ENCODE assay signal across 8 cellular contexts in the genomic region with DNA sequence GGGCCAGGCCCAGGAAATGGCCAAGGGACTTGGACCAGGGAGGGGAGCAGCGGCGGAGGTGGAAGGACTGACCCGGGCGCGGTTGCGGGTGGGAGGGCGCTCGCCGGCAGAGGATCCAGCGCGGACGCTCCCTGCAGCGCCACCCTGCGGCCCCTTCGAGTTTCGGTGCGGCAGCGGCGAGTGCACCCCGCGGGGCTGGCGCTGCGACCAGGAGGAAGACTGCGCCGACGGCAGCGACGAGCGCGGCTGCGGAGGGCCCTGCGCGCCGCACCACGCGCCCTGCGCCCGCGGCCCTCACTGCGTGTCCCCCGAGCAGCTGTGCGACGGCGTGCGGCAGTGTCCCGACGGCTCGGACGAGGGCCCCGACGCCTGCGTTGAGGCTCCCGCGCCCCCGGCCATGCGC. TPM values are rescaled to one million over a fixed set of nuclear protein-coding genes. Genes with fewer than 3 reads are reported as not detected.
DNase-seq lines count a peak whose midpoint lies in the region; ATAC-seq, FAIRE-seq and TF ChIP-seq lines count a peak whose summit lies in the region.

No MANE protein-coding gene starts in this region.

- peak; percentile 62 for TF ChIP-seq CTCF in SK-N-SH (IDR thresholded peaks at IDR 0.05)

- peak overlapping the region in 1 of 2 donors; percentile 60 for H3K4me3 Mint-ChIP-seq in effector memory CD8-positive, alpha-beta T cell
- no peak overlapping the region for H3K4me3 Mint-ChIP-seq in natural killer cell treated with Interleukin-12 subunit alpha and Interleukin-12 subunit beta and Interleukin-15 and Interleukin-18, amount 100 ng/mL, for 72 hours

- no peaks in the 10 kb centered on the region for H3F3A ChIP-seq in SK-N-SH (replicated peaks; ENCODE audit: insufficient read depth)

- H3K9ac ChIP-seq in SK-N-SH: no peak overlapping the region

- TF ChIP-seq EP300 in SK-N-SH (IDR thresholded peaks at IDR 0.05; ENCODE audit: borderline replicate concordance in 1 of 2, low read depth in 1 of 2, low read length in 1 of 2): no peak

- H3K27me3 Mint-ChIP-seq in effector memory CD8-positive, alpha-beta T cell: peaks cover 30 to 60% of the 10 kb centered on the region in 2 donors
- peaks cover 5 to 14% of the 10 kb centered on the region in 2 donors for H3K27me3 Mint-ChIP-seq in natural killer cell treated with Interleukin-12 subunit alpha and Interleukin-12 subunit beta and Interleukin-15 and Interleukin-18, amount 100 ng/mL, for 72 hours

- H3K36me3 Mint-ChIP-seq in effector memory CD8-positive, alpha-beta T cell (ENCODE audit: insufficient read depth): no peaks in the 10 kb centered on the region
- no peaks in the 10 kb centered on the region for H3K36me3 Mint-ChIP-seq in natural killer cell treated with Interleukin-12 subunit alpha and Interleukin-12 subunit beta and Interleukin-15 and Interleukin-18, amount 100 ng/mL, for 72 hours

- H3K9me2 ChIP-seq in SK-N-SH: no peaks in the 10 kb centered on the region

- TF ChIP-seq RAD21 in SK-N-SH (IDR thresholded peaks at IDR 0.05; ENCODE audit: low read length): peak; percentile 53

- no peaks in the 10 kb centered on the region for H3K4me1 Mint-ChIP-seq in effector memory CD8-positive, alpha-beta T cell (ENCODE audit: low read depth in 2 of 2)
- H3K4me1 Mint-ChIP-seq in natural killer cell treated with Interleukin-12 subunit alpha and Interleukin-12 subunit beta and Interleukin-15 and Interleukin-18, amount 100 ng/mL, for 72 hours (ENCODE audit: low read depth in 2 of 2): no peaks in the 10 kb centered on the region

- peak overlapping the region; percentile 15 to 21; a peak in 2 of 4 replicates for H3K4me3 ChIP-seq in SK-N-SH (ENCODE audit: low read depth in 2 of 2, low read length in 1 of 2)

- H3K27ac Mint-ChIP-seq in effector memory CD8-positive, alpha-beta T cell: no peak overlapping the region
- no peak overlapping the region for H3K27ac Mint-ChIP-seq in natural killer cell treated with Interleukin-12 subunit alpha and Interleukin-12 subunit beta and Interleukin-15 and Interleukin-18, amount 100 ng/mL, for 72 hours

- no peak overlapping the region for H3K27ac ChIP-seq in SK-N-SH (ENCODE audit: low read depth in 2 of 2, low read length in 1 of 2)

- no peaks in the 10 kb centered on the region for H3K9me3 Mint-ChIP-seq in effector memory CD8-positive, alpha-beta T cell
- no peaks in the 10 kb centered on the region for H3K9me3 Mint-ChIP-seq in natural killer cell treated with Interleukin-12 subunit alpha and Interleukin-12 subunit beta and Interleukin-15 and Interleukin-18, amount 100 ng/mL, for 72 hours

- H3K27me3 ChIP-seq in SK-N-SH (ENCODE audit: insufficient read depth): peaks cover 48% of the 10 kb centered on the region

- no peaks in the 10 kb centered on the region for H3K79me2 ChIP-seq in SK-N-SH (ENCODE audit: insufficient read depth)

- peak; percentile 60 for ATAC-seq in effector memory CD8-positive, alpha-beta T cell (replicated peaks)
- ATAC-seq in natural killer cell treated with Interleukin-12 subunit alpha and Interleukin-12 subunit beta and Interleukin-15 and Interleukin-18, amount 100 ng/mL, for 72 hours: peak; percentile 4 to 10
- ATAC-seq in GM18861 (IDR thresholded peaks at IDR 0.05; ENCODE audit: unreplicated experiment) (no peak), GM21447 (IDR thresholded peaks at IDR 0.05; ENCODE audit: unreplicated experiment) (no peak)

- H3K9me3 ChIP-seq in SK-N-SH: no peaks in the 10 kb centered on the region

- DNase-seq in Daoy (ENCODE audit: low read depth): peak; percentile 62
- peak; percentile 92 for DNase-seq in SK-N-SH
- DNase-seq in effector memory CD8-positive, alpha-beta T cell: no peak
- no peak for DNase-seq in natural killer cell treated with Interleukin-12 subunit alpha and Interleukin-12 subunit beta and Interleukin-15 and Interleukin-18, amount 100 ng/mL, for 72 hours (ENCODE audit: low spot score)
- DNase-seq in GM19239 (ENCODE audit: insufficient read length, low spot score): no peak
- no peak for DNase-seq in NCI-H2227 (lab: John Stamatoyannopoulos, UW; ENCODE audit: unreplicated experiment)

- FAIRE-seq in GM19239 (lab: Jason Lieb, UNC): no peak

- WGBS in SK-N-SH (ENCODE audit: low lambda C conversion rate): 3% methylated on average over 13 of the region's 56 CpGs

- POLR2A ChIA-PET in SK-N-SH (lab: Yijun Ruan, JAX): interaction anchor here (1.4 kb wide), 1 partner anchor 18 kb away, joined by 3 read pairs; no protein-coding TSS in a partner anchor

- no peak overlapping the region for H2AFZ ChIP-seq in SK-N-SH (ENCODE audit: low read depth)

- H3K4me1 ChIP-seq in SK-N-SH (ENCODE audit: control insufficient read depth in 1 of 2, insufficient read depth in 2 of 2, low read depth in 1 of 2, low read length in 1 of 2): peaks cover 0 to 32% of the 10 kb centered on the region in 2 experiments; a peak in 1 of 4 replicates

- CTCF ChIA-PET in SK-N-SH (lab: Yijun Ruan, JAX): interaction anchor here (0.6 to 16.9 kb wide), 23 partner anchors 11 to 163 kb away, joined by 3 to 189 read pairs (median 4); a partner anchor contains a TSS

- no peaks in the 10 kb centered on the region for H3K36me3 ChIP-seq in SK-N-SH (replicated peaks in 1 of 2; ENCODE audit: control insufficient read depth in 1 of 2, insufficient read depth in 2 of 2, low read length in 1 of 2)

- H4K20me1 ChIP-seq in SK-N-SH (ENCODE audit: insufficient read depth): no peaks in the 10 kb centered on the region

- no peak overlapping the region for H3K4me2 ChIP-seq in SK-N-SH

TF ChIP-seq in SK-N-SH, 30 proteins besides CTCF, POLR2A, EP300 and RAD21:
- TF ChIP-seq JUND (IDR thresholded peaks at IDR 0.05) (no peak), POLR2AphosphoS5 (IDR thresholded peaks at IDR 0.05; ENCODE audit: low read depth, low read length) (no peak), RCOR1 (IDR thresholded peaks at IDR 0.05; ENCODE audit: low read length) (no peak), ELF1 (IDR thresholded peaks at IDR 0.05) (no peak), NRF1 (IDR thresholded peaks at IDR 0.05; ENCODE audit: low read depth, low read length) (no peak), SMC3 (IDR thresholded peaks at IDR 0.05; ENCODE audit: low read depth, low read length) (peak; percentile 43)

RNA-seq across cellular contexts. Expression of a gene that starts 16.8 kb away (rescaled TPM):
- total RNA-seq in Daoy (2014; rRNA removed; shearing (Covaris generic)): 0.34 and 0.80 TPM in 2 replicates
- 2.6 and 4.1 TPM in 2 replicates for polyA plus RNA-seq in SK-N-SH (2012; rRNA removed)
- 2.1 and 3.1 TPM in 2 replicates for polyA plus RNA-seq in SK-N-SH (2012; cell fraction: cytosol; rRNA removed)
- polyA plus RNA-seq in SK-N-SH (2012; cell fraction: nucleus; rRNA removed): 10.0 and 12.6 TPM in 2 replicates
- under 1 TPM; 0.10 to 0.28 TPM for total RNA-seq in natural killer cell treated with Interleukin-12 subunit alpha and Interleukin-12 subunit beta and Interleukin-15 and Interleukin-18, amount 100 ng/mL, for 72 hours

RNA-seq across cellular contexts. Expression of a gene that starts 48.0 kb away (rescaled TPM):
- total RNA-seq in Daoy (2014; rRNA removed; shearing (Covaris generic)): 2.9 and 3.0 TPM in 2 replicates
- polyA plus RNA-seq in SK-N-SH (2012; rRNA removed): 17.3 and 24.3 TPM in 2 replicates
- polyA plus RNA-seq in SK-N-SH (2012; cell fraction: cytosol; rRNA removed): 5.9 and 9.1 TPM in 2 replicates
- polyA plus RNA-seq in SK-N-SH (2012; cell fraction: nucleus; rRNA removed): 95.3 and 96.2 TPM in 2 replicates
- total RNA-seq in natural killer cell treated with Interleukin-12 subunit alpha and Interleukin-12 subunit beta and Interleukin-15 and Interleukin-18, amount 100 ng/mL, for 72 hours: 10 to 100 TPM; 18.8 to 19.1 TPM

Comparison
In these comparisons a context has a peak if more than half of its experiments do, and no peak if none do; other contexts are left out.
1. DNase-seq: peak in Daoy (single experiment) and SK-N-SH (single experiment); none in effector memory CD8-positive, alpha-beta T cell (0 of 3), natural killer cell treated with Interleukin-12 subunit alpha and Interleukin-12 subunit beta and Interleukin-15 and Interleukin-18, amount 100 ng/mL, for 72 hours (single experiment), GM19239 (single experiment) and NCI-H2227 (single experiment).
2. ATAC-seq: peak in effector memory CD8-positive, alpha-beta T cell (single experiment) and natural killer cell treated with Interleukin-12 subunit alpha and Interleukin-12 subunit beta and Interleukin-15 and Interleukin-18, amount 100 ng/mL, for 72 hours (2 of 2); none in GM18861 (single experiment) and GM21447 (single experiment).